In genomic region chr5:141650851-141651727, GRCh38 we compare ENCODE assay signal across 8 cellular contexts. TPM values are rescaled to one million over a fixed set of nuclear protein-coding genes. Genes with fewer than 3 reads are reported as not detected.
DNase-seq lines count a peak whose midpoint lies in the region; ATAC-seq and TF ChIP-seq lines count a peak whose summit lies in the region.

TSS of gene FCHSD1 (minus strand) at chr5:141651418. CDS start at chr5:141651368, 50 bp downstream.

- peak within 1 kb of the TSS; percentile 75 for H2BK15ac ChIP-seq in mesenchymal stem cell (ENCODE audit: low read depth, poor library complexity, severe bottlenecking)

- no peaks in the 10 kb centered on the region for H3K9me3 Mint-ChIP-seq in activated CD8-positive, alpha-beta T cell treated with anti-CD3 and anti-CD28 coated beads for 36 hours
- H3K9me3 Mint-ChIP-seq in effector memory CD8-positive, alpha-beta T cell, result no peaks in the 10 kb centered on the region

- peak within 1 kb of the TSS; percentile 53 for H2AK5ac ChIP-seq in mesenchymal stem cell (ENCODE audit: low read length, severe bottlenecking)

- no peak within 1 kb of the TSS for H3K23ac ChIP-seq in mesenchymal stem cell (ENCODE audit: low read length in 2 of 2)

- POLR2A ChIA-PET in activated CD8-positive, alpha-beta T cell treated with anti-CD3 and anti-CD28 coated beads for 36 hours (lab: Charles Lee), result interaction anchor here (0.8 to 1.9 kb wide), 6 partner anchors 8 to 59 kb away, joined by 5 to 15 read pairs (median 5); partner anchors contain the start of genes DIAPH1, HDAC3 and RELL2

- H3K36me3 Mint-ChIP-seq in activated CD8-positive, alpha-beta T cell treated with anti-CD3 and anti-CD28 coated beads for 36 hours (ENCODE audit: low read depth), result no peaks in the 10 kb centered on the region
- peaks cover 10% of the 10 kb centered on the region for H3K36me3 Mint-ChIP-seq in effector memory CD8-positive, alpha-beta T cell (ENCODE audit: insufficient read depth)

- H3K9me3 ChIP-seq in mesenchymal stem cell (ENCODE audit: control insufficient read depth, low read length), result no peaks in the 10 kb centered on the region

- intact Hi-C loops in activated CD8-positive, alpha-beta T cell treated with anti-CD3 and anti-CD28 coated beads for 36 hours (cut with micrococcal nuclease), result no loop called here

- peak; percentile 98 for ATAC-seq in HG02970 (IDR thresholded peaks at IDR 0.05; ENCODE audit: low FRiP score, unreplicated experiment)
- peak; percentile 97 for ATAC-seq in activated CD8-positive, alpha-beta T cell treated with anti-CD3 and anti-CD28 coated beads for 36 hours
- ATAC-seq in effector memory CD8-positive, alpha-beta T cell (replicated peaks), result peak; percentile 91

- H3K27ac ChIP-seq in mesenchymal stem cell (ENCODE audit: low read length, poor library complexity, severe bottlenecking), result no peak within 1 kb of the TSS

- no peak within 1 kb of the TSS for H3K14ac ChIP-seq in mesenchymal stem cell (ENCODE audit: low read length in 2 of 2)

- H4K8ac ChIP-seq in mesenchymal stem cell (ENCODE audit: low read length), result peak within 1 kb of the TSS; percentile 85

- peak within 1 kb of the TSS; percentile 87 for H3K4me2 ChIP-seq in mesenchymal stem cell (ENCODE audit: low read length, poor library complexity, severe bottlenecking)

- under 1% methylated on average over 48 of the region's 50 CpGs for WGBS in mesenchymal stem cell

- peak within 1 kb of the TSS; percentile 93 for H3K4me3 Mint-ChIP-seq in activated CD8-positive, alpha-beta T cell treated with anti-CD3 and anti-CD28 coated beads for 36 hours
- peak within 1 kb of the TSS; percentile 91 to 93 for H3K4me3 Mint-ChIP-seq in effector memory CD8-positive, alpha-beta T cell

- peaks cover 24% of the 10 kb centered on the region for H3K79me1 ChIP-seq in mesenchymal stem cell (replicated peaks; ENCODE audit: low read length, poor library complexity, severe bottlenecking)

- CTCF ChIA-PET in activated CD8-positive, alpha-beta T cell treated with anti-CD3 and anti-CD28 coated beads for 36 hours (lab: Charles Lee), result interaction anchor here (0.7 to 3.1 kb wide), 16 partner anchors 9 to 318 kb away, joined by 3 to 15 read pairs (median 4); partner anchors contain the start of genes DIAPH1, HDAC3, PCDH1 and RELL2

- H3K18ac ChIP-seq in mesenchymal stem cell (ENCODE audit: low read depth in 1 of 2, low read length in 2 of 2), result peak within 1 kb of the TSS; percentile 24 to 79

- peak within 1 kb of the TSS; percentile 72 for H2AFZ ChIP-seq in mesenchymal stem cell (ENCODE audit: low read depth, low read length)

- H3K4me1 ChIP-seq in mesenchymal stem cell (ENCODE audit: control insufficient read depth, insufficient read depth, low read depth, low read length), result peaks cover 30% of the 10 kb centered on the region

- peak within 1 kb of the TSS; percentile 95 for H3K27ac Mint-ChIP-seq in activated CD8-positive, alpha-beta T cell treated with anti-CD3 and anti-CD28 coated beads for 36 hours
- peak within 1 kb of the TSS; percentile 94 to 97 for H3K27ac Mint-ChIP-seq in effector memory CD8-positive, alpha-beta T cell

- no peak for TF ChIP-seq CTCF in activated CD8-positive, alpha-beta T cell treated with anti-CD3 and anti-CD28 coated beads for 36 hours (IDR thresholded peaks at IDR 0.05)

- peak within 1 kb of the TSS; percentile 89 for H3K9ac ChIP-seq in mesenchymal stem cell (ENCODE audit: low read length)

- no peaks in the 10 kb centered on the region for H3K27me3 ChIP-seq in mesenchymal stem cell (ENCODE audit: control insufficient read depth in 1 of 2, insufficient read depth in 1 of 2, low read length in 2 of 2)

- no peak within 1 kb of the TSS for H4K91ac ChIP-seq in mesenchymal stem cell (ENCODE audit: low read length)

- peak within 1 kb of the TSS; percentile 69 for H2BK120ac ChIP-seq in mesenchymal stem cell (ENCODE audit: low read depth, low read length)

- peak within 1 kb of the TSS in 1 of 2 experiments; percentile 38 for H2BK12ac ChIP-seq in mesenchymal stem cell (ENCODE audit: low read length in 2 of 2)

- H3K36me3 ChIP-seq in mesenchymal stem cell (ENCODE audit: control insufficient read depth in 1 of 2, insufficient read depth in 2 of 2, low read depth in 1 of 2, low read length in 2 of 2), result peaks cover 46 to 47% of the 10 kb centered on the region in 2 experiments

- H3K4ac ChIP-seq in mesenchymal stem cell (ENCODE audit: low read depth in 1 of 2, low read length in 2 of 2), result peak within 1 kb of the TSS in 1 of 2 experiments; percentile 35

- no peaks in the 10 kb centered on the region for H3K27me3 Mint-ChIP-seq in activated CD8-positive, alpha-beta T cell treated with anti-CD3 and anti-CD28 coated beads for 36 hours
- no peaks in the 10 kb centered on the region for H3K27me3 Mint-ChIP-seq in effector memory CD8-positive, alpha-beta T cell

- DNase-seq in SIG-M5 treated with dmso at 0.1 percent for 504 hours (lab: John Stamatoyannopoulos, UW; ENCODE audit: unreplicated experiment) (peak; percentile 59), SIG-M5 (lab: John Stamatoyannopoulos, UW) (no peak), NCI-H460 (ENCODE audit: extremely low read depth, low read depth) (peak; percentile 78), mesenchymal stem cell (peak; percentile 85)
- peak; percentile 88 for DNase-seq in activated CD8-positive, alpha-beta T cell treated with anti-CD3 and anti-CD28 coated beads for 36 hours
- DNase-seq in effector memory CD8-positive, alpha-beta T cell, result peak; percentile 66 to 79 (median 72)
- peak; percentile 71 for DNase-seq in stimulated activated CD8-positive, alpha-beta memory T cell treated with anti-CD3 and anti-CD28 coated beads, Interleukin-12 subunit alpha, Interleukin-12 subunit beta, amount 100 ng/mL, for 1 hour (ENCODE audit: low read depth)

- peak within 1 kb of the TSS; percentile 68 to 92 for H3K4me3 ChIP-seq in mesenchymal stem cell (ENCODE audit: insufficient read depth in 1 of 2, low read depth in 1 of 2, low read length in 2 of 2)

- peaks cover 36% of the 10 kb centered on the region for H3K4me1 Mint-ChIP-seq in activated CD8-positive, alpha-beta T cell treated with anti-CD3 and anti-CD28 coated beads for 36 hours (ENCODE audit: low read depth)
- H3K4me1 Mint-ChIP-seq in effector memory CD8-positive, alpha-beta T cell (ENCODE audit: low read depth in 2 of 2), result peaks cover 39 to 40% of the 10 kb centered on the region in 2 donors

- peak within 1 kb of the TSS; percentile 2 for H2BK5ac ChIP-seq in mesenchymal stem cell (ENCODE audit: low read depth, low read length, poor library complexity, severe bottlenecking)

RNA-seq across cellular contexts. Expression of gene FCHSD1, which starts in this region (rescaled TPM):
- total RNA-seq in NCI-H460 (2014; rRNA removed; shearing (Covaris generic)), result 12.3 and 15.9 TPM in 2 replicates
- polyA plus RNA-seq in NCI-H460 (2014; cell fraction: nucleus; rRNA removed), result 61.8 and 74.9 TPM in 2 replicates
- 10 to 100 TPM; 30.1 to 31.8 TPM for total RNA-seq in activated CD8-positive, alpha-beta T cell treated with anti-CD3 and anti-CD28 coated beads for 36 hours
- 17.4 TPM for polyA plus RNA-seq in mesenchymal stem cell (2013, experiment 1 of 2)
- 17.0 TPM for polyA plus RNA-seq in mesenchymal stem cell (2013, experiment 2 of 2)
